In genomic region chr11:128632151-128632791, GRCh38 we compare ENCODE assay signal across 8 cellular contexts. TPM values are rescaled to one million over a fixed set of nuclear protein-coding genes. Genes with fewer than 3 reads are reported as not detected.
DNase-seq lines count a peak whose midpoint lies in the region; ATAC-seq and TF ChIP-seq lines count a peak whose summit lies in the region.

No MANE protein-coding gene starts in this region.

- no peak overlapping the region for H3K9ac ChIP-seq in SK-N-SH

- H3K4me3 ChIP-seq in SK-N-SH (ENCODE audit: low read depth in 2 of 2, low read length in 1 of 2) (no peak overlapping the region; a peak in 1 of 4 replicates), body of pancreas (no peak overlapping the region), thyroid gland (replicated peaks in 1 of 3) (no peak overlapping the region)

- TF ChIP-seq EP300 in SK-N-SH (IDR thresholded peaks at IDR 0.05; ENCODE audit: borderline replicate concordance in 1 of 2, low read depth in 1 of 2, low read length in 1 of 2): no peak

- CTCF ChIA-PET in SK-N-SH (lab: Yijun Ruan, JAX): interaction anchor here (0.6 to 7.2 kb wide), 67 partner anchors 10 to 788 kb away, joined by 3 to 209 read pairs (median 4); no protein-coding TSS in a partner anchor

- peak; percentile 85 for TF ChIP-seq RAD21 in SK-N-SH (IDR thresholded peaks at IDR 0.05; ENCODE audit: low read length)

- POLR2A ChIA-PET in SK-N-SH (lab: Yijun Ruan, JAX): interaction anchor here (0.5 kb wide), 1 partner anchor 231 kb away, joined by 3 read pairs; no protein-coding TSS in a partner anchor

- peak; percentile 73 for TF ChIP-seq CTCF in SK-N-SH (IDR thresholded peaks at IDR 0.05)
- peak in 5 of 7 experiments; percentile 22 to 39 (median 33) for TF ChIP-seq CTCF in body of pancreas (IDR thresholded peaks at IDR 0.05)
- peak in 4 of 6 experiments; percentile 48 to 65 (median 60) for TF ChIP-seq CTCF in thyroid gland (IDR thresholded peaks at IDR 0.05)

- DNase-seq in NCI-H1092 treated with DMSO at 0.1 percent for 48 hours (lab: John Stamatoyannopoulos, UW) (peak; percentile 30), NCI-H1092 (lab: John Stamatoyannopoulos, UW) (no peak), HK-2 (ENCODE audit: unreplicated experiment) (peak; percentile 14), SK-N-SH (peak; percentile 67), body of pancreas (peak in 2 of 4 donors; percentile 28 to 32), kidney glomerular epithelial cell (lab: John Stamatoyannopoulos, UW) (peak; percentile 49), thyroid gland (peak; percentile 34 to 37)

- no peaks in the 10 kb centered on the region for H3K27me3 ChIP-seq in SK-N-SH (ENCODE audit: insufficient read depth)
- no peaks in the 10 kb centered on the region for H3K27me3 ChIP-seq in body of pancreas
- H3K27me3 ChIP-seq in thyroid gland: no peaks in the 10 kb centered on the region

- H3K4me2 ChIP-seq in SK-N-SH: no peak overlapping the region

- TF ChIP-seq POLR2A in body of pancreas (IDR thresholded peaks at IDR 0.05): no peak
- no peak for TF ChIP-seq POLR2A in thyroid gland (IDR thresholded peaks at IDR 0.05)

- no peaks in the 10 kb centered on the region for H4K20me1 ChIP-seq in SK-N-SH (ENCODE audit: insufficient read depth)

- H3K9me3 ChIP-seq in SK-N-SH: no peaks in the 10 kb centered on the region
- no peaks in the 10 kb centered on the region for H3K9me3 ChIP-seq in body of pancreas
- no peaks in the 10 kb centered on the region for H3K9me3 ChIP-seq in thyroid gland

- no peak overlapping the region for H2AFZ ChIP-seq in SK-N-SH (ENCODE audit: low read depth)

- no peaks in the 10 kb centered on the region for H3F3A ChIP-seq in SK-N-SH (replicated peaks; ENCODE audit: insufficient read depth)

- intact Hi-C loops in body of pancreas (cut with DNase I): loop anchor here (10.0 kb wide), 2 partner anchors 193 to 457 kb away; no protein-coding TSS in a partner anchor
- intact Hi-C loops in thyroid gland (cut with DNase I): loop anchor here (2.0 to 10.0 kb wide), 2 partner anchors 203 to 343 kb away; no protein-coding TSS in a partner anchor

- peaks cover 0 to 14% of the 10 kb centered on the region in 2 experiments; a peak in 2 of 4 replicates for H3K4me1 ChIP-seq in SK-N-SH (ENCODE audit: control insufficient read depth in 1 of 2, insufficient read depth in 2 of 2, low read depth in 1 of 2, low read length in 1 of 2)
- peaks cover 12% of the 10 kb centered on the region for H3K4me1 ChIP-seq in body of pancreas
- H3K4me1 ChIP-seq in thyroid gland: peaks cover 0 to 8% of the 10 kb centered on the region in 2 donors

- H3K27ac ChIP-seq in SK-N-SH (ENCODE audit: low read depth in 2 of 2, low read length in 1 of 2) (no peak overlapping the region), body of pancreas (no peak overlapping the region), thyroid gland (no peak overlapping the region)

- 48% methylated on average over 6 of the region's 6 CpGs for WGBS in SK-N-SH (ENCODE audit: low lambda C conversion rate)
- 20 to 49% methylated on average over 1 to 6 of the region's 6 CpGs for WGBS in body of pancreas, 2 donors
- 41 to 89% methylated on average over 4 to 6 of the region's 6 CpGs for WGBS in thyroid gland, 2 donors

- ATAC-seq in body of pancreas: no peak
- ATAC-seq in GM18909 (IDR thresholded peaks at IDR 0.05; ENCODE audit: poor library complexity, unreplicated experiment): no peak

- H3K9me2 ChIP-seq in SK-N-SH: no peaks in the 10 kb centered on the region

- no peaks in the 10 kb centered on the region for H3K79me2 ChIP-seq in SK-N-SH (ENCODE audit: insufficient read depth)

- H3K36me3 ChIP-seq in SK-N-SH (replicated peaks in 1 of 2; ENCODE audit: control insufficient read depth in 1 of 2, insufficient read depth in 2 of 2, low read length in 1 of 2): no peaks in the 10 kb centered on the region
- H3K36me3 ChIP-seq in body of pancreas (replicated peaks in 1 of 2; ENCODE audit: insufficient read depth in 1 of 2, low read depth in 2 of 2): no peaks in the 10 kb centered on the region
- H3K36me3 ChIP-seq in thyroid gland: no peaks in the 10 kb centered on the region

TF ChIP-seq in SK-N-SH, 30 proteins besides CTCF, POLR2A, EP300 and RAD21:
- TF ChIP-seq SMC3 (IDR thresholded peaks at IDR 0.05; ENCODE audit: low read depth, low read length): peak; percentile 93
- TF ChIP-seq TEAD4 (IDR thresholded peaks at IDR 0.05; ENCODE audit: borderline replicate concordance, insufficient read depth): no peak
- TF ChIP-seq, protein P1, sequence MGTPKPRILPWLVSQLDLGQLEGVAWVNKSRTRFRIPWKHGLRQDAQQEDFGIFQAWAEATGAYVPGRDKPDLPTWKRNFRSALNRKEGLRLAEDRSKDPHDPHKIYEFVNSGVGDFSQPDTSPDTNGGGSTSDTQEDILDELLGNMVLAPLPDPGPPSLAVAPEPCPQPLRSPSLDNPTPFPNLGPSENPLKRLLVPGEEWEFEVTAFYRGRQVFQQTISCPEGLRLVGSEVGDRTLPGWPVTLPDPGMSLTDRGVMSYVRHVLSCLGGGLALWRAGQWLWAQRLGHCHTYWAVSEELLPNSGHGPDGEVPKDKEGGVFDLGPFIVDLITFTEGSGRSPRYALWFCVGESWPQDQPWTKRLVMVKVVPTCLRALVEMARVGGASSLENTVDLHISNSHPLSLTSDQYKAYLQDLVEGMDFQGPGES (IDR thresholded peaks at IDR 0.05; ENCODE audit: low read depth, low read length): no peak
- TF ChIP-seq EZH2phosphoT487 (IDR thresholded peaks at IDR 0.05; ENCODE audit: borderline replicate concordance, low read depth): no peak
- peak; percentile 10; the same call in 1 of the 2 replicates for TF ChIP-seq NRF1 (IDR thresholded peaks at IDR 0.05; ENCODE audit: low read depth, low read length)
- TF ChIP-seq ELF1 (IDR thresholded peaks at IDR 0.05): no peak
- no peak for TF ChIP-seq REST (IDR thresholded peaks at IDR 0.05; ENCODE audit: low read depth, low read length)

RNA-seq across cellular contexts. Expression of gene ETS1, which starts 44.9 kb away (rescaled TPM):
- 14.5 and 17.4 TPM in 2 replicates for polyA plus RNA-seq in SK-N-SH (2012; rRNA removed)
- 14.8 and 15.5 TPM in 2 replicates for polyA plus RNA-seq in SK-N-SH (2012; cell fraction: cytosol; rRNA removed)
- 11.9 and 17.6 TPM in 2 replicates for polyA plus RNA-seq in SK-N-SH (2012; cell fraction: nucleus; rRNA removed)
- total RNA-seq in body of pancreas (10 to 100 TPM; 20.0 to 22.7 TPM), thyroid gland (10 to 100 TPM; 38.4 to 79.4 (median 58.4) TPM)
